Comparison of ENCODE assay signal across 14 cellular contexts in the genomic region with DNA sequence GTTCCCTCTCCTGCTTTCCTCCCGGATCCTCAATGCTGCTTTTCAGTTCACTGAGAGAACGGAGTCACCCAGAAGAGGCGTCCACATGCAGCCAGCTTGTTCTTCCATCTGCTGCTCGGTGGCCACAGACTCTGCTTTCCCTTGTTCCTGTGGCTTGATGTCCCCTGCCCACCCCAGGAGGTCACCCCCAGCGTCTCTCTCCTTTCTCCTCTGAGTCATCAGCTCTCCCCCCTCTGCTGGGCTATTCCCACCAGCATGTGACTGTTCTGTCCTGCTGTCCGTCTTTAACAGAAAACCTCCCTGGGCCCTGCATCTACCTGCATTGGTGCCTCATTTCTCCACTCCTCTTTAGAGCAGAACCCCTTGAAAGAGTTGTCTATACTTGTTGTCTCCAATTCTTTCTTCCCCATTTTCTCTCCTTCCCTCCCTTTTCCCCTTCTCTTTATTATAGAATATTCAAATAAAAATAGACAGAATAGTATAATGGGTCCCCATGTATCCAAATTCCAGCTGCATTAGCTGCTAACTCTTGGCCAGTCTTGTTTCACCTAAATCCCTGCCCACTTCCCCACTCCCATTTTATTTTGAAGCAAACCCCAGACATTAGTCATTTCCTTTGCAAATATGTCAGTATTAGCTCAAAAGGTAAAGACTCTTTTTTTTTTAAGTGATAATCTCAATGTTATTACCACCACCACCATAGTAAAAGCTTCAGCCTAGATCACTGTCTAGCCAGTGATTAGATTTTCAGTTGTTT. TPM values are rescaled to one million over a fixed set of nuclear protein-coding genes. Genes with fewer than 3 reads are reported as not detected.
DNase-seq lines count a peak whose midpoint lies in the region; TF ChIP-seq lines count a peak whose summit lies in the region.
"Had no signal": no experiment of that assay in that cellular context is flagged by ENCODE, and none has a peak within 500 bp of the region (broad histone marks: within the 10 kb centered on the region; RNA-seq: fewer than 3 reads in every experiment).

No MANE protein-coding gene starts in this region.

- intact Hi-C loops in activated T-helper 2 cell treated with anti-CD3 and anti-CD28 coated beads, Interferon-gamma antibody, Interleukin-2, Interleukin-4, amounts not matched to agents 10 μg/mL and 5 μg/mL and 100 μg/mL, durations not matched to agents 14 hours and 24 hours and 36 hours (cut with micrococcal nuclease) = loop anchor here (5.0 kb wide), 1 partner anchor 72 kb away; the partner anchor contains the start of gene ZNF425
- intact Hi-C loops in esophagus muscularis mucosa (cut with DNase I) = loop anchor here (5.0 kb wide), 1 partner anchor 52 kb away; the partner anchor contains the start of gene ZNF398

- no peaks in the 10 kb centered on the region for H3K9me3 ChIP-seq in esophagus muscularis mucosa
- H3K9me3 ChIP-seq: BLaER1 treated with 17β-estradiol and CSF1 and Interleukin-3, amounts not matched to agents 10 nM and 100 nM; heart left ventricle had no signal

- H3K4me3 ChIP-seq in ACC112 (ENCODE audit: low read depth, low read length) = no peak overlapping the region
- H3K4me3 ChIP-seq in esophagus muscularis mucosa = no peak overlapping the region
- H3K4me3 ChIP-seq: BLaER1 treated with 17β-estradiol and CSF1 and Interleukin-3, amounts not matched to agents 10 nM and 100 nM; heart left ventricle; PC-9 had no signal

- H3K27ac ChIP-seq in ACC112 (ENCODE audit: low read depth, low read length) = peak overlapping the region; percentile 43
- no peak overlapping the region for H3K27ac ChIP-seq in esophagus muscularis mucosa (replicated peaks in 1 of 4)
- H3K27ac ChIP-seq: BLaER1 treated with 17β-estradiol and CSF1 and Interleukin-3, amounts not matched to agents 10 nM and 100 nM; heart left ventricle; PC-9 had no signal

- no peaks in the 10 kb centered on the region for H3K27me3 Mint-ChIP-seq in activated T-helper 2 cell treated with anti-CD3 and anti-CD28 coated beads, Interferon-gamma antibody, Interleukin-2, Interleukin-4, amounts not matched to agents 10 μg/mL and 5 μg/mL and 100 μg/mL, durations not matched to agents 14 hours and 24 hours and 36 hours (ENCODE audit: low read depth)
- H3K27me3 Mint-ChIP-seq: IgD-negative memory B cell had no signal

- peak overlapping the region; percentile 51 for H3K4me3 Mint-ChIP-seq in activated T-helper 2 cell treated with anti-CD3 and anti-CD28 coated beads, Interferon-gamma antibody, Interleukin-2, Interleukin-4, amounts not matched to agents 10 μg/mL and 5 μg/mL and 100 μg/mL, durations not matched to agents 14 hours and 24 hours and 36 hours (ENCODE audit: low read depth)

- no peak for TF ChIP-seq EP300 in esophagus muscularis mucosa (IDR thresholded peaks at IDR 0.05)

- DNase-seq in Daoy (ENCODE audit: low read depth) (peak; percentile 41), iris pigment epithelial cell (ENCODE audit: low read depth) (peak; percentile 72), GM19240 (ENCODE audit: insufficient read length, low spot score) (no peak), NCI-H2227 (lab: John Stamatoyannopoulos, UW; ENCODE audit: unreplicated experiment) (no peak), DMS153 treated with DMSO at 0.1 percent for 48 hours (lab: John Stamatoyannopoulos, UW; ENCODE audit: unreplicated experiment) (no peak), esophagus muscularis mucosa (ENCODE audit: extremely low spot score) (no peak)
- DNase-seq in activated T-helper 2 cell treated with anti-CD3 and anti-CD28 coated beads, Interferon-gamma antibody, Interleukin-2, Interleukin-4, amounts not matched to agents 10 μg/mL and 5 μg/mL and 100 μg/mL, durations not matched to agents 14 hours and 24 hours and 36 hours (ENCODE audit: low spot score) = no peak
- DNase-seq: heart left ventricle, NCI-H446 treated with DMSO at 0.1 percent for 48 hours, PC-9, trophoblast cell had no signal

- H3K36me3 Mint-ChIP-seq in activated T-helper 2 cell treated with anti-CD3 and anti-CD28 coated beads, Interferon-gamma antibody, Interleukin-2, Interleukin-4, amounts not matched to agents 10 μg/mL and 5 μg/mL and 100 μg/mL, durations not matched to agents 14 hours and 24 hours and 36 hours (ENCODE audit: low read depth) = peaks cover 81% of the 10 kb centered on the region

- peaks cover 22% of the 10 kb centered on the region for H3K4me1 ChIP-seq in ACC112 (ENCODE audit: control insufficient read depth, insufficient read depth, low read length, unreplicated experiment)
- peaks cover 22 to 34% (median 30%) of the 10 kb centered on the region in 4 donors for H3K4me1 ChIP-seq in esophagus muscularis mucosa

- 92% methylated on average over 6 of the region's 6 CpGs for WGBS in esophagus muscularis mucosa

- no peak for TF ChIP-seq POLR2A in esophagus muscularis mucosa (IDR thresholded peaks at IDR 0.05; ENCODE audit: low read depth)

- no peak overlapping the region for H2AFZ ChIP-seq in ACC112 (ENCODE audit: low read length, unreplicated experiment)
- H2AFZ ChIP-seq: PC-9 had no signal

- peak overlapping the region; percentile 68 for H3K27ac Mint-ChIP-seq in activated T-helper 2 cell treated with anti-CD3 and anti-CD28 coated beads, Interferon-gamma antibody, Interleukin-2, Interleukin-4, amounts not matched to agents 10 μg/mL and 5 μg/mL and 100 μg/mL, durations not matched to agents 14 hours and 24 hours and 36 hours
- H3K27ac Mint-ChIP-seq: IgD-negative memory B cell had no signal

- no peak for TF ChIP-seq CTCF in esophagus muscularis mucosa (IDR thresholded peaks at IDR 0.05)

- peaks cover 68% of the 10 kb centered on the region for H3K79me2 ChIP-seq in ACC112 (ENCODE audit: control insufficient read depth, insufficient read depth, low read length, unreplicated experiment)

- no peaks in the 10 kb centered on the region for H3K9me3 Mint-ChIP-seq in activated T-helper 2 cell treated with anti-CD3 and anti-CD28 coated beads, Interferon-gamma antibody, Interleukin-2, Interleukin-4, amounts not matched to agents 10 μg/mL and 5 μg/mL and 100 μg/mL, durations not matched to agents 14 hours and 24 hours and 36 hours
- H3K9me3 Mint-ChIP-seq: IgD-negative memory B cell had no signal

- peaks cover 53% of the 10 kb centered on the region for H3K4me1 Mint-ChIP-seq in activated T-helper 2 cell treated with anti-CD3 and anti-CD28 coated beads, Interferon-gamma antibody, Interleukin-2, Interleukin-4, amounts not matched to agents 10 μg/mL and 5 μg/mL and 100 μg/mL, durations not matched to agents 14 hours and 24 hours and 36 hours (ENCODE audit: low read depth)

- no peaks in the 10 kb centered on the region for H3K27me3 ChIP-seq in ACC112 (ENCODE audit: insufficient read depth, low read length)
- H3K27me3 ChIP-seq in esophagus muscularis mucosa = no peaks in the 10 kb centered on the region
- H3K27me3 ChIP-seq: BLaER1 treated with 17β-estradiol and CSF1 and Interleukin-3, amounts not matched to agents 10 nM and 100 nM; heart left ventricle had no signal

- H3K36me3 ChIP-seq in ACC112 (ENCODE audit: insufficient read depth, low read length) = peaks cover 39% of the 10 kb centered on the region
- peaks cover 45 to 66% (median 64%) of the 10 kb centered on the region in 4 donors for H3K36me3 ChIP-seq in esophagus muscularis mucosa

RNA-seq across cellular contexts. Expression of gene ZNF282, which starts 4.1 kb away (rescaled TPM):
- total RNA-seq in Daoy (2014; rRNA removed; shearing (Covaris generic)) = 20.0 and 22.6 TPM in 2 replicates
- 116 and 118 TPM in 2 replicates for total RNA-seq in activated T-helper 2 cell treated with anti-CD3 and anti-CD28 coated beads, Interferon-gamma antibody, Interleukin-2, Interleukin-4, amounts not matched to agents 10 μg/mL and 5 μg/mL and 100 μg/mL, durations not matched to agents 14 hours and 24 hours and 36 hours
- 10 to 100 TPM; 16.9 to 28.7 (median 22.2) TPM for total RNA-seq in esophagus muscularis mucosa

RNA-seq across cellular contexts. Expression of gene ZNF212, which starts 40.0 kb away (rescaled TPM):
- total RNA-seq in Daoy (2014; rRNA removed; shearing (Covaris generic)) = 12.0 and 14.9 TPM in 2 replicates
- total RNA-seq in activated T-helper 2 cell treated with anti-CD3 and anti-CD28 coated beads, Interferon-gamma antibody, Interleukin-2, Interleukin-4, amounts not matched to agents 10 μg/mL and 5 μg/mL and 100 μg/mL, durations not matched to agents 14 hours and 24 hours and 36 hours = 18.4 and 20.1 TPM in 2 replicates
- 1 to 10 TPM; 4.8 to 8.8 (median 7.4) TPM for total RNA-seq in esophagus muscularis mucosa

RNA-seq across cellular contexts. Expression of gene ZNF398, which starts 52.2 kb away (rescaled TPM):
- 8.7 and 12.4 TPM in 2 replicates for total RNA-seq in Daoy (2014; rRNA removed; shearing (Covaris generic))
- 15.9 and 16.9 TPM in 2 replicates for total RNA-seq in activated T-helper 2 cell treated with anti-CD3 and anti-CD28 coated beads, Interferon-gamma antibody, Interleukin-2, Interleukin-4, amounts not matched to agents 10 μg/mL and 5 μg/mL and 100 μg/mL, durations not matched to agents 14 hours and 24 hours and 36 hours
- 10 to 100 TPM; 16.9 to 22.6 (median 19.2) TPM for total RNA-seq in esophagus muscularis mucosa

Comparison
In these comparisons a context has a peak if more than half of its experiments do, and no peak if none do; other contexts are left out.
1. DNase-seq: peak in Daoy (single experiment) and iris pigment epithelial cell (single experiment); none in activated T-helper 2 cell treated with anti-CD3 and anti-CD28 coated beads, Interferon-gamma antibody, Interleukin-2, Interleukin-4, amounts not matched to agents 10 μg/mL and 5 μg/mL and 100 μg/mL, durations not matched to agents 14 hours and 24 hours and 36 hours (single experiment), GM19240 (single experiment), NCI-H2227 (single experiment), DMS153 treated with DMSO at 0.1 percent for 48 hours (single experiment) and esophagus muscularis mucosa (single experiment).